29 cellular contexts compared by ENCODE assay signal in genomic region chr14:58964598-58964928, GRCh38.
"Had no signal": no experiment of that assay in that cellular context is flagged by ENCODE, and none has a peak within 500 bp of the region (broad histone marks: within the 10 kb centered on the region; RNA-seq: fewer than 3 reads in every experiment).

No MANE protein-coding gene starts in this region.

- H3K36me3 ChIP-seq: esophagus muscularis mucosa, gastroesophageal sphincter, heart left ventricle, neural progenitor cell, right lobe of liver, thoracic aorta, tibial nerve, upper lobe of right lung, vagina had no signal

- H3K4me2 ChIP-seq: hepatocyte, neural progenitor cell had no signal

- DNase-seq: dorsolateral prefrontal cortex; effector CD4-positive, alpha-beta T cell; endodermal cell; foreskin keratinocyte; heart left ventricle; kidney; mucosa of descending colon; naive B cell; nucleus accumbens; posterior cingulate gyrus; retina; right lobe of liver; small intestine; stimulated activated CD4-positive, alpha-beta T cell treated with anti-CD3 and anti-CD28 coated beads, Interleukin-15, amount 100 ng/mL, for 24 hours; stimulated activated CD4-positive, alpha-beta T cell treated with anti-CD3 and anti-CD28 coated beads, Interleukin-2, amount 100 ng/mL, for 48 hours; stimulated activated naive B cell treated with anti-CD40 and anti-IgM and Interleukin-4, amounts not matched to agents 10 μg/mL and 1 μg/mL and 100 μg/mL, for 72 hours; upper lobe of right lung had no signal

- H3K27ac Mint-ChIP-seq: endodermal cell; memory B cell; naive B cell; natural killer cell treated with Interleukin-12 subunit alpha and Interleukin-12 subunit beta and Interleukin-15 and Interleukin-18, amount 100 ng/mL, for 72 hours; neural progenitor cell; stimulated activated naive B cell treated with anti-CD40 and anti-IgM and Interleukin-4, amounts not matched to agents 10 μg/mL and 1 μg/mL and 100 μg/mL, for 72 hours; stimulated activated naive CD8-positive, alpha-beta T cell treated with anti-CD3 and anti-CD28 coated beads, Interleukin-15, Interleukin-2, amounts not matched to agents 100 ng/mL and 50 ng/mL, for 24 hours had no signal

- H3K9ac ChIP-seq: neural progenitor cell had no signal

- H3K4me1 ChIP-seq: esophagus muscularis mucosa, foreskin keratinocyte, gastroesophageal sphincter, neural progenitor cell, right lobe of liver, upper lobe of right lung, vagina had no signal

- ATAC-seq: foreskin keratinocyte; gastroesophageal sphincter; heart left ventricle; mucosa of descending colon; natural killer cell treated with Interleukin-12 subunit alpha and Interleukin-12 subunit beta and Interleukin-15 and Interleukin-18, amount 100 ng/mL, for 72 hours; stimulated activated naive B cell treated with anti-CD40 and anti-IgM and Interleukin-4, amounts not matched to agents 10 μg/mL and 1 μg/mL and 100 μg/mL, for 72 hours; upper lobe of right lung had no signal

- H3K4me1 Mint-ChIP-seq: memory B cell; naive B cell; neural progenitor cell; stimulated activated naive B cell treated with anti-CD40 and anti-IgM and Interleukin-4, amounts not matched to agents 10 μg/mL and 1 μg/mL and 100 μg/mL, for 72 hours had no signal

- H3K27me3 ChIP-seq: dorsolateral prefrontal cortex, esophagus muscularis mucosa, gastroesophageal sphincter, heart left ventricle, hepatocyte, neural progenitor cell, right lobe of liver, tibial nerve, upper lobe of right lung, vagina had no signal

- H3K4me3 Mint-ChIP-seq: endodermal cell; memory B cell; naive B cell; natural killer cell treated with Interleukin-12 subunit alpha and Interleukin-12 subunit beta and Interleukin-15 and Interleukin-18, amount 100 ng/mL, for 72 hours; neural progenitor cell; stimulated activated naive B cell treated with anti-CD40 and anti-IgM and Interleukin-4, amounts not matched to agents 10 μg/mL and 1 μg/mL and 100 μg/mL, for 72 hours; stimulated activated naive CD8-positive, alpha-beta T cell treated with anti-CD3 and anti-CD28 coated beads, Interleukin-15, Interleukin-2, amounts not matched to agents 100 ng/mL and 50 ng/mL, for 24 hours had no signal

- H3K4me3 ChIP-seq: dorsolateral prefrontal cortex, esophagus muscularis mucosa, gastroesophageal sphincter, heart left ventricle, hepatocyte, lung, mucosa of descending colon, neural progenitor cell, right lobe of liver, thoracic aorta, tibial nerve, upper lobe of right lung, vagina had no signal

- H3K27me3 Mint-ChIP-seq: naive B cell; natural killer cell treated with Interleukin-12 subunit alpha and Interleukin-12 subunit beta and Interleukin-15 and Interleukin-18, amount 100 ng/mL, for 72 hours; stimulated activated naive B cell treated with anti-CD40 and anti-IgM and Interleukin-4, amounts not matched to agents 10 μg/mL and 1 μg/mL and 100 μg/mL, for 72 hours had no signal

- H3K9me3 ChIP-seq: esophagus muscularis mucosa, gastroesophageal sphincter, mucosa of descending colon, right lobe of liver, thoracic aorta, tibial nerve, upper lobe of right lung, vagina had no signal

- H3K9me3 Mint-ChIP-seq: endodermal cell; natural killer cell treated with Interleukin-12 subunit alpha and Interleukin-12 subunit beta and Interleukin-15 and Interleukin-18, amount 100 ng/mL, for 72 hours; neural progenitor cell; stimulated activated naive CD8-positive, alpha-beta T cell treated with anti-CD3 and anti-CD28 coated beads, Interleukin-15, Interleukin-2, amounts not matched to agents 100 ng/mL and 50 ng/mL, for 24 hours had no signal

- H2AFZ ChIP-seq: hepatocyte, neural progenitor cell had no signal

- H3K36me3 Mint-ChIP-seq: memory B cell; naive B cell; natural killer cell treated with Interleukin-12 subunit alpha and Interleukin-12 subunit beta and Interleukin-15 and Interleukin-18, amount 100 ng/mL, for 72 hours; neural progenitor cell; stimulated activated naive B cell treated with anti-CD40 and anti-IgM and Interleukin-4, amounts not matched to agents 10 μg/mL and 1 μg/mL and 100 μg/mL, for 72 hours had no signal

- H3K27ac ChIP-seq: dorsolateral prefrontal cortex, epithelial cell of prostate, esophagus muscularis mucosa, foreskin keratinocyte, gastroesophageal sphincter, heart left ventricle, hepatocyte, neural progenitor cell, right lobe of liver, thoracic aorta, tibial nerve, upper lobe of right lung, vagina had no signal
